18 cellular contexts compared by ENCODE assay signal in the genomic region with DNA sequence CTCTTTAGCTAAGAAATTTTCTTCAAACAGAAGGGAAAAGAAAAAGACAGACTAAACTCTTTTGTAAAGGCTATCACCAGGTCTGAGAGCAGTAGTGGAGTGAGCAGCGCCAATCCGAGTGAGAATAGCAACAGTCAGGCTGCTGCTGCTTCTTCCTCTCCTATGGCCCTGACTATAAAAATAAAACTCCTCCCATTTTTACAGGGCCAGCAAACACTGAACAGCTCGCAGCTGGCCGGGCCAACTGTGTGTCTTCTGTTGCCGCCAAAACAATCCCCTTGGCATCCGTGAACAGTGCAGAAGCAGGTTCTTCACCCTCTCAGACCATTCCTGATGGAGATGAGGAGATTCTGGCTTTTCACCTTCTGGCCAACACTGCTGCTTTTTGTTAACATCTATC.
"Had no signal": no experiment of that assay in that cellular context is flagged by ENCODE, and none has a peak within 500 bp of the region (broad histone marks: within the 10 kb centered on the region; RNA-seq: fewer than 3 reads in every experiment).

No MANE protein-coding gene starts in this region.

- H3K36me3 ChIP-seq: ascending aorta, breast epithelium, right lobe of liver, stomach, thoracic aorta had no signal

- H3K9me3 Mint-ChIP-seq: neural crest cell had no signal

- H3K27me3 Mint-ChIP-seq: activated naive CD8-positive, alpha-beta T cell treated with anti-CD3 and anti-CD28 coated beads, Interleukin-2, amount 50 U/mL, for 24 hours; activated T-helper 17 cell treated with anti-CD3 and anti-CD28 coated beads, Interleukin-2, amount 50 U/mL, for 72 hours had no signal

- DNase-seq: activated CD4-positive, alpha-beta T cell treated with anti-CD3 and anti-CD28 coated beads, Interleukin-2, amount 50 U/mL, for 48 hours; activated CD4-positive, CD25-positive, alpha-beta regulatory T cell treated with anti-CD3 and anti-CD28 coated beads, Interleukin-2, amount 50 U/mL, for 72 hours; activated naive CD4-positive, alpha-beta T cell treated with anti-CD3 and anti-CD28 coated beads for 36 hours; activated naive CD8-positive, alpha-beta T cell treated with anti-CD3 and anti-CD28 coated beads, Interleukin-2, amount 50 U/mL, for 24 hours; cerebellar nuclear complex; effector memory CD4-positive, alpha-beta T cell; foreskin fibroblast; midbrain; right lobe of liver; stomach; T1000 had no signal

- H3K27ac ChIP-seq: ascending aorta, breast epithelium, right lobe of liver, stomach, thoracic aorta had no signal

- H3K4me1 ChIP-seq: ascending aorta, breast epithelium, right lobe of liver, stomach had no signal

- H3K4me3 ChIP-seq: ascending aorta, breast epithelium, lung, right lobe of liver, smooth muscle cell, stomach, thoracic aorta had no signal

- H3K27me3 ChIP-seq: ascending aorta, breast epithelium, right lobe of liver, stomach had no signal

- H3K4me2 ChIP-seq: smooth muscle cell had no signal

- H3K4me1 Mint-ChIP-seq: activated naive CD8-positive, alpha-beta T cell treated with anti-CD3 and anti-CD28 coated beads, Interleukin-2, amount 50 U/mL, for 24 hours; activated T-helper 17 cell treated with anti-CD3 and anti-CD28 coated beads, Interleukin-2, amount 50 U/mL, for 72 hours; neural crest cell had no signal

- H3K27ac Mint-ChIP-seq: activated naive CD4-positive, alpha-beta T cell treated with anti-CD3 and anti-CD28 coated beads for 36 hours; activated naive CD8-positive, alpha-beta T cell treated with anti-CD3 and anti-CD28 coated beads, Interleukin-2, amount 50 U/mL, for 24 hours; activated T-helper 17 cell treated with anti-CD3 and anti-CD28 coated beads, Interleukin-2, amount 50 U/mL, for 72 hours had no signal

- ATAC-seq: activated naive CD8-positive, alpha-beta T cell treated with anti-CD3 and anti-CD28 coated beads, Interleukin-2, amount 50 U/mL, for 24 hours; activated T-helper 17 cell treated with anti-CD3 and anti-CD28 coated beads, Interleukin-2, amount 50 U/mL, for 72 hours; right lobe of liver had no signal

- H3K9me3 ChIP-seq: ascending aorta, breast epithelium, right lobe of liver, stomach, thoracic aorta had no signal

- H3K4me3 Mint-ChIP-seq: activated naive CD4-positive, alpha-beta T cell treated with anti-CD3 and anti-CD28 coated beads for 36 hours; activated naive CD8-positive, alpha-beta T cell treated with anti-CD3 and anti-CD28 coated beads, Interleukin-2, amount 50 U/mL, for 24 hours; activated T-helper 17 cell treated with anti-CD3 and anti-CD28 coated beads, Interleukin-2, amount 50 U/mL, for 72 hours; neural crest cell had no signal
